In genomic region chr4:39698424-39699009, GRCh38 we compare ENCODE assay signal across 8 cellular contexts. TPM values are rescaled to one million over a fixed set of nuclear protein-coding genes. Genes with fewer than 3 reads are reported as not detected.
A peak's percentile ranks its signal among the peaks of the same experiment; 100 is the strongest.
DNase-seq lines count a peak whose midpoint lies in the region; ATAC-seq lines count a peak whose summit lies in the region.

No MANE protein-coding gene starts in this region.

- ATAC-seq in HG02884 (IDR thresholded peaks at IDR 0.05; ENCODE audit: unreplicated experiment) (peak; percentile 16), left cardiac atrium (peak; percentile 45 to 66)

- intact Hi-C loops in left cardiac atrium (cut with DNase I) = no loop called here
- intact Hi-C loops in posterior cingulate gyrus (cut with DNase I) = loop anchor here (1.0 to 5.0 kb wide), 4 partner anchors 60 to 359 kb away; partner anchors contain the start of genes N4BP2, SMIM14 and UGDH

- peak; percentile 7 to 39 (median 17) for DNase-seq in activated CD8-positive, alpha-beta memory T cell treated with anti-CD3 and anti-CD28 coated beads for 48 hours (ENCODE audit: low read depth in 2 of 3, low spot score in 2 of 3)
- no peak for DNase-seq in activated CD8-positive, alpha-beta memory T cell treated with anti-CD3 and anti-CD28 coated beads for 24 hours
- DNase-seq in NCI-H526 treated with DMSO at 0.1 percent for 48 hours (lab: John Stamatoyannopoulos, UW) (peak; percentile 47), left cardiac atrium (peak; percentile 51), posterior cingulate gyrus (peak; percentile 26 to 89 (median 52)), GF-D8 (lab: John Stamatoyannopoulos, UW) (no peak)
- DNase-seq in activated naive CD8-positive, alpha-beta T cell treated with anti-CD3 and anti-CD28 coated beads, Interleukin-2, amount 50 U/mL, for 16 hours (ENCODE audit: low read depth, low spot score) = peak; percentile 9

RNA-seq across cellular contexts. Expression of gene UBE2K, which starts 0.6 kb away (rescaled TPM):
- total RNA-seq in left cardiac atrium = 10 to 100 TPM; 52.2 to 60.9 TPM

RNA-seq across cellular contexts. Expression of gene SMIM14, which starts 59.9 kb away (rescaled TPM):
- 10 to 100 TPM; 21.7 to 22.3 TPM for total RNA-seq in left cardiac atrium

Comparison
In these comparisons a context has a peak if more than half of its experiments do, and no peak if none do; other contexts are left out.
1. DNase-seq: peak in activated CD8-positive, alpha-beta memory T cell treated with anti-CD3 and anti-CD28 coated beads for 48 hours (3 of 3), NCI-H526 treated with DMSO at 0.1 percent for 48 hours (single experiment), activated naive CD8-positive, alpha-beta T cell treated with anti-CD3 and anti-CD28 coated beads, Interleukin-2, amount 50 U/mL, for 16 hours (single experiment), left cardiac atrium (single experiment) and posterior cingulate gyrus (10 of 10); none in activated CD8-positive, alpha-beta memory T cell treated with anti-CD3 and anti-CD28 coated beads for 24 hours (single experiment) and GF-D8 (single experiment).